9 cellular contexts compared by ENCODE assay signal in genomic region chr19:12773571-12773970, GRCh38. TPM values are rescaled to one million over a fixed set of nuclear protein-coding genes. Genes with fewer than 3 reads are reported as not detected.
DNase-seq lines count a peak whose midpoint lies in the region; ATAC-seq and TF ChIP-seq lines count a peak whose summit lies in the region.
"Had no signal": no experiment of that assay in that cellular context is flagged by ENCODE, and none has a peak within 500 bp of the region (broad histone marks: within the 10 kb centered on the region; RNA-seq: fewer than 3 reads in every experiment).

No MANE protein-coding gene starts in this region.

- H3K9me3 Mint-ChIP-seq in CD8-positive, alpha-beta memory T cell = no peaks in the 10 kb centered on the region
- H3K9me3 Mint-ChIP-seq in WTC11 = no peaks in the 10 kb centered on the region
- H3K9me3 Mint-ChIP-seq in activated CD4-positive, alpha-beta memory T cell treated with anti-CD3 and anti-CD28 coated beads, Interleukin-2, amount 10 ng/mL, durations not matched to agents 7 days and 5 days = no peaks in the 10 kb centered on the region
- H3K9me3 Mint-ChIP-seq in stimulated activated memory B cell treated with anti-CD40 and anti-IgM and Interleukin-4, amounts not matched to agents 10 μg/mL and 1 μg/mL and 100 μg/mL, for 72 hours = no peaks in the 10 kb centered on the region

- peak; percentile 20 to 37 for TF ChIP-seq RAD21 in liver (IDR thresholded peaks at IDR 0.05)

- no peak overlapping the region for H3K4me3 ChIP-seq in CD8-positive, alpha-beta memory T cell (ENCODE audit: low read length)
- H3K4me3 ChIP-seq in HEK293 (ENCODE audit: low read depth, low read length) (no peak overlapping the region), liver (ENCODE audit: low read depth in 1 of 3, low read length in 3 of 3) (no peak overlapping the region), lower lobe of right lung (no peak overlapping the region)

- TF ChIP-seq CTCF in HEK293 (tag by site-specific recombination; IDR thresholded peaks at IDR 0.05) (peak; percentile 67), WTC11 (IDR thresholded peaks at IDR 0.05) (no peak), liver (IDR thresholded peaks at IDR 0.05; ENCODE audit: low read depth, low read length, missing input control) (peak; percentile 2), lower lobe of right lung (IDR thresholded peaks at IDR 0.05) (no peak)

- WGBS in liver = 97% methylated on average over 2 of the region's 2 CpGs

- CTCF ChIA-PET in CD8-positive, alpha-beta memory T cell (lab: Charles Lee) = interaction anchor here (0.5 to 16.3 kb wide), 6 partner anchors 9 to 253 kb away, joined by 3 to 483 read pairs (median 16); partner anchors contain the start of genes JUNB, PRDX2 and THSD8
- CTCF ChIA-PET in HEK293 (lab: Yijun Ruan, JAX) (interaction anchor here (0.5 to 11.4 kb wide), 11 partner anchors 8 to 193 kb away, joined by 3 to 234 read pairs (median 6); partner anchors contain the start of genes JUNB, PRDX2 and THSD8), WTC11 (lab: Charles Lee) (interaction anchor here (0.9 to 7.7 kb wide), 9 partner anchors 8 to 112 kb away, joined by 3 to 136 read pairs (median 25); partner anchors contain the start of gene JUNB)
- CTCF ChIA-PET in activated CD4-positive, alpha-beta memory T cell treated with anti-CD3 and anti-CD28 coated beads, Interleukin-2, amount 10 ng/mL, durations not matched to agents 7 days and 5 days (lab: Charles Lee) = interaction anchor here (0.6 to 3.6 kb wide), 12 partner anchors 9 to 192 kb away, joined by 3 to 35 read pairs (median 3); partner anchors contain the start of genes GET3 and JUNB

- H3K36me3 Mint-ChIP-seq in CD8-positive, alpha-beta memory T cell = no peaks in the 10 kb centered on the region
- H3K36me3 Mint-ChIP-seq in WTC11 = peaks cover 14% of the 10 kb centered on the region
- no peaks in the 10 kb centered on the region for H3K36me3 Mint-ChIP-seq in activated CD4-positive, alpha-beta memory T cell treated with anti-CD3 and anti-CD28 coated beads, Interleukin-2, amount 10 ng/mL, durations not matched to agents 7 days and 5 days (ENCODE audit: low read depth)
- no peaks in the 10 kb centered on the region for H3K36me3 Mint-ChIP-seq in stimulated activated memory B cell treated with anti-CD40 and anti-IgM and Interleukin-4, amounts not matched to agents 10 μg/mL and 1 μg/mL and 100 μg/mL, for 72 hours

- H3K27me3 Mint-ChIP-seq in CD8-positive, alpha-beta memory T cell = no peaks in the 10 kb centered on the region
- no peaks in the 10 kb centered on the region; the same call in 1 of the 2 replicates for H3K27me3 Mint-ChIP-seq in WTC11 (ENCODE audit: low read depth)
- no peaks in the 10 kb centered on the region for H3K27me3 Mint-ChIP-seq in activated CD4-positive, alpha-beta memory T cell treated with anti-CD3 and anti-CD28 coated beads, Interleukin-2, amount 10 ng/mL, durations not matched to agents 7 days and 5 days
- no peaks in the 10 kb centered on the region for H3K27me3 Mint-ChIP-seq in stimulated activated memory B cell treated with anti-CD40 and anti-IgM and Interleukin-4, amounts not matched to agents 10 μg/mL and 1 μg/mL and 100 μg/mL, for 72 hours

- peaks cover 15 to 28% (median 15%) of the 10 kb centered on the region in 3 donors for H3K4me1 Mint-ChIP-seq in CD8-positive, alpha-beta memory T cell
- H3K4me1 Mint-ChIP-seq in WTC11 = peaks cover 21% of the 10 kb centered on the region
- peaks cover 34% of the 10 kb centered on the region for H3K4me1 Mint-ChIP-seq in activated CD4-positive, alpha-beta memory T cell treated with anti-CD3 and anti-CD28 coated beads, Interleukin-2, amount 10 ng/mL, durations not matched to agents 7 days and 5 days
- peaks cover 35% of the 10 kb centered on the region for H3K4me1 Mint-ChIP-seq in stimulated activated memory B cell treated with anti-CD40 and anti-IgM and Interleukin-4, amounts not matched to agents 10 μg/mL and 1 μg/mL and 100 μg/mL, for 72 hours

- H3K9ac ChIP-seq in liver (ENCODE audit: low read depth in 1 of 2, low read length in 2 of 2) = no peak overlapping the region

- H3K27me3 ChIP-seq in CD8-positive, alpha-beta memory T cell (ENCODE audit: insufficient read depth, low read length, poor library complexity, severe bottlenecking) = no peaks in the 10 kb centered on the region
- no peaks in the 10 kb centered on the region for H3K27me3 ChIP-seq in liver (ENCODE audit: control insufficient read depth in 4 of 4, insufficient read depth in 4 of 4, low read length in 3 of 4)
- H3K27me3 ChIP-seq in lower lobe of right lung (ENCODE audit: low read depth) = no peaks in the 10 kb centered on the region

- H3K27ac ChIP-seq in CD8-positive, alpha-beta memory T cell (ENCODE audit: low read depth, low read length) = no peak overlapping the region
- H3K27ac ChIP-seq in HEK293 (ENCODE audit: extremely low read depth, low read depth, low read length) (no peak overlapping the region), liver (ENCODE audit: low read depth in 1 of 2, low read length in 2 of 2) (no peak overlapping the region), lower lobe of right lung (no peak overlapping the region)

- no peaks in the 10 kb centered on the region for H3K36me3 ChIP-seq in CD8-positive, alpha-beta memory T cell (ENCODE audit: insufficient read depth, low read length)
- peaks cover 0 to 18% of the 10 kb centered on the region in 2 experiments; a peak in 1 of 3 replicates for H3K36me3 ChIP-seq in HEK293 (ENCODE audit: control insufficient read depth in 2 of 2, insufficient read depth in 1 of 2, low read length in 2 of 2)
- peaks cover 4 to 19% (median 6%) of the 10 kb centered on the region in 4 donors for H3K36me3 ChIP-seq in liver (ENCODE audit: control insufficient read depth in 4 of 4, insufficient read depth in 3 of 4, low read depth in 1 of 4, low read length in 3 of 4)
- H3K36me3 ChIP-seq in lower lobe of right lung = peaks cover 10% of the 10 kb centered on the region

- H3K4me1 ChIP-seq in CD8-positive, alpha-beta memory T cell (ENCODE audit: insufficient read depth, low read length) = peaks cover 17% of the 10 kb centered on the region
- H3K4me1 ChIP-seq in HEK293 (ENCODE audit: control insufficient read depth, insufficient read depth, low read length) (peaks cover 3% of the 10 kb centered on the region; the same call in 1 of the 2 replicates), liver (ENCODE audit: control insufficient read depth in 4 of 4, insufficient read depth in 4 of 4, low read length in 3 of 4) (peaks cover 5 to 21% (median 15%) of the 10 kb centered on the region in 4 donors), lower lobe of right lung (peaks cover 21% of the 10 kb centered on the region)

- POLR2A ChIA-PET in CD8-positive, alpha-beta memory T cell (lab: Charles Lee) = interaction anchor here (0.6 kb wide), 1 partner anchor 8 kb away, joined by 3 read pairs; no protein-coding TSS in a partner anchor
- POLR2A ChIA-PET in HEK293 (lab: Yijun Ruan, JAX) (interaction anchor here (0.6 to 1.6 kb wide), 6 partner anchors 9 to 1473 kb away, joined by 3 to 15 read pairs (median 4); partner anchors contain the start of gene JUNB), WTC11 (lab: Charles Lee) (interaction anchor here (1.5 to 3.2 kb wide), 2 partner anchors 16 to 19 kb away, joined by 6 to 15 read pairs; partner anchors contain the start of gene JUNB)
- POLR2A ChIA-PET in activated CD4-positive, alpha-beta memory T cell treated with anti-CD3 and anti-CD28 coated beads, Interleukin-2, amount 10 ng/mL, durations not matched to agents 7 days and 5 days (lab: Charles Lee) = interaction anchor here (16.7 kb wide), 1 partner anchor 24 kb away, joined by 574 read pairs; the partner anchor contains the start of genes JUNB, PRDX2 and THSD8

- no peaks in the 10 kb centered on the region for H3K9me3 ChIP-seq in CD8-positive, alpha-beta memory T cell (ENCODE audit: low read length)
- H3K9me3 ChIP-seq in HEK293 (ENCODE audit: control insufficient read depth, insufficient read depth, low read depth, low read length) = no peaks in the 10 kb centered on the region
- H3K9me3 ChIP-seq in liver (ENCODE audit: control insufficient read depth in 4 of 4, low read length in 3 of 4) = no peaks in the 10 kb centered on the region
- no peaks in the 10 kb centered on the region for H3K9me3 ChIP-seq in lower lobe of right lung

- DNase-seq in CD8-positive, alpha-beta memory T cell = no peak
- no peak for DNase-seq in WTC11 (ENCODE audit: low spot score)
- DNase-seq in lower lobe of right lung = no peak
- no peak for DNase-seq in activated CD4-positive, alpha-beta memory T cell treated with anti-CD3 and anti-CD28 coated beads, Interleukin-2, amount 10 ng/mL, durations not matched to agents 7 days and 5 days
- DNase-seq in globus pallidus (ENCODE audit: low spot score) = no peak

- intact Hi-C loops in lower lobe of right lung (cut with DNase I) = no loop called here

- ATAC-seq in WTC11 (no peak), lower lobe of right lung (no peak)
- ATAC-seq in stimulated activated memory B cell treated with anti-CD40 and anti-IgM and Interleukin-4, amounts not matched to agents 10 μg/mL and 1 μg/mL and 100 μg/mL, for 72 hours = no peak
- ATAC-seq: activated CD4-positive, CD25-positive, alpha-beta regulatory T cell treated with anti-CD3 and anti-CD28 coated beads, Interleukin-2, amount 50 U/mL, for 24 hours had no signal

- H3K27ac Mint-ChIP-seq in CD8-positive, alpha-beta memory T cell = peak overlapping the region in 3 of 8 donors; percentile 3 to 53 (median 42)
- H3K27ac Mint-ChIP-seq in WTC11 = peak overlapping the region; percentile 81
- H3K27ac Mint-ChIP-seq in activated CD4-positive, alpha-beta memory T cell treated with anti-CD3 and anti-CD28 coated beads, Interleukin-2, amount 10 ng/mL, durations not matched to agents 7 days and 5 days = no peak overlapping the region
- no peak overlapping the region for H3K27ac Mint-ChIP-seq in stimulated activated memory B cell treated with anti-CD40 and anti-IgM and Interleukin-4, amounts not matched to agents 10 μg/mL and 1 μg/mL and 100 μg/mL, for 72 hours

- peak overlapping the region in 6 of 7 donors; percentile 7 to 67 (median 31) for H3K4me3 Mint-ChIP-seq in CD8-positive, alpha-beta memory T cell
- H3K4me3 Mint-ChIP-seq in WTC11 = peak overlapping the region; percentile 20
- H3K4me3 Mint-ChIP-seq in activated CD4-positive, alpha-beta memory T cell treated with anti-CD3 and anti-CD28 coated beads, Interleukin-2, amount 10 ng/mL, durations not matched to agents 7 days and 5 days = no peak overlapping the region
- H3K4me3 Mint-ChIP-seq in stimulated activated memory B cell treated with anti-CD40 and anti-IgM and Interleukin-4, amounts not matched to agents 10 μg/mL and 1 μg/mL and 100 μg/mL, for 72 hours = no peak overlapping the region

RNA-seq across cellular contexts. Expression of gene HOOK2, which starts 1.8 kb away (rescaled TPM):
- total RNA-seq in CD8-positive, alpha-beta memory T cell = 10 to 100 TPM in 1 of 2 experiments, 1 to 10 TPM in 1; 9.8 to 11.4 TPM
- 2.9 TPM for polyA plus RNA-seq in CD8-positive, alpha-beta memory T cell
- total RNA-seq in WTC11 (2021) = 70.0 to 83.3 TPM (median 81.4 TPM) in 3 replicates
- 10 to 100 TPM; 11.3 to 36.4 TPM for total RNA-seq in liver
- polyA plus RNA-seq in liver = 10 to 100 TPM; 12.9 to 17.0 TPM
- 57.5 TPM for total RNA-seq in lower lobe of right lung
- total RNA-seq in activated CD4-positive, alpha-beta memory T cell treated with anti-CD3 and anti-CD28 coated beads, Interleukin-2, amount 10 ng/mL, durations not matched to agents 7 days and 5 days = 10 to 100 TPM; 17.0 to 17.8 TPM

RNA-seq across cellular contexts. Expression of gene JUNB, which starts 17.7 kb away (rescaled TPM):
- 100 to 1,000 TPM; 249 to 259 TPM for total RNA-seq in CD8-positive, alpha-beta memory T cell
- polyA plus RNA-seq in CD8-positive, alpha-beta memory T cell = 1,529 TPM
- total RNA-seq in WTC11 (2021) (6.6 to 11.5 TPM (median 10.2 TPM) in 3 replicates), liver (10 to 100 TPM; 68.6 to 79.2 TPM), lower lobe of right lung (131 TPM)
- 10 to 100 TPM; 32.7 to 44.6 TPM for polyA plus RNA-seq in liver
- total RNA-seq in activated CD4-positive, alpha-beta memory T cell treated with anti-CD3 and anti-CD28 coated beads, Interleukin-2, amount 10 ng/mL, durations not matched to agents 7 days and 5 days = 100 to 1,000 TPM; 197 TPM

RNA-seq across cellular contexts. Expression of gene BEST2, which starts 22.0 kb away (rescaled TPM):
- total RNA-seq in CD8-positive, alpha-beta memory T cell = not detected
- not detected for polyA plus RNA-seq in CD8-positive, alpha-beta memory T cell
- total RNA-seq in WTC11 (2021) (3.3 to 4.7 TPM (median 4.1 TPM) in 3 replicates), liver (not detected), lower lobe of right lung (not detected)
- not detected for polyA plus RNA-seq in liver
- not detected for total RNA-seq in activated CD4-positive, alpha-beta memory T cell treated with anti-CD3 and anti-CD28 coated beads, Interleukin-2, amount 10 ng/mL, durations not matched to agents 7 days and 5 days

RNA-seq across cellular contexts. Expression of gene PRDX2, which starts 28.0 kb away (rescaled TPM):
- 100 to 1,000 TPM; 183 to 184 TPM for total RNA-seq in CD8-positive, alpha-beta memory T cell
- 257 TPM for polyA plus RNA-seq in CD8-positive, alpha-beta memory T cell
- total RNA-seq in WTC11 (2021) (378 to 447 TPM (median 447 TPM) in 3 replicates), liver (1,000 to 10,000 TPM in 1 of 2 donors, 100 to 1,000 TPM in 1; 222 to 1,737 TPM), lower lobe of right lung (101 TPM)
- 100 to 1,000 TPM; 265 to 301 TPM for polyA plus RNA-seq in liver
- total RNA-seq in activated CD4-positive, alpha-beta memory T cell treated with anti-CD3 and anti-CD28 coated beads, Interleukin-2, amount 10 ng/mL, durations not matched to agents 7 days and 5 days = 100 to 1,000 TPM; 234 to 240 TPM

RNA-seq across cellular contexts. Expression of gene THSD8, which starts 28.3 kb away (rescaled TPM):
- 10 to 100 TPM; 24.6 to 31.0 TPM for total RNA-seq in CD8-positive, alpha-beta memory T cell
- not detected for polyA plus RNA-seq in CD8-positive, alpha-beta memory T cell
- total RNA-seq in WTC11 (2021) = 30.1 to 50.2 TPM (median 47.0 TPM) in 3 replicates
- total RNA-seq in liver = under 1 TPM in 1 of 2 donors, not detected in 1; 0.33 TPM
- polyA plus RNA-seq in liver = under 1 TPM; 0.22 to 0.35 TPM
- total RNA-seq in lower lobe of right lung = 1.5 TPM
- 10 to 100 TPM; 19.2 to 25.5 TPM for total RNA-seq in activated CD4-positive, alpha-beta memory T cell treated with anti-CD3 and anti-CD28 coated beads, Interleukin-2, amount 10 ng/mL, durations not matched to agents 7 days and 5 days

Comparison
In these comparisons a context has a peak if more than half of its experiments do, and no peak if none do; other contexts are left out.
1. H3K4me3 Mint-ChIP-seq: peak in CD8-positive, alpha-beta memory T cell (6 of 7) and WTC11 (single experiment); none in activated CD4-positive, alpha-beta memory T cell treated with anti-CD3 and anti-CD28 coated beads, Interleukin-2, amount 10 ng/mL, durations not matched to agents 7 days and 5 days (single experiment) and stimulated activated memory B cell treated with anti-CD40 and anti-IgM and Interleukin-4, amounts not matched to agents 10 μg/mL and 1 μg/mL and 100 μg/mL, for 72 hours (single experiment).
2. CTCF ChIP-seq: peak in HEK293 (single experiment) and liver (single experiment); none in WTC11 (single experiment) and lower lobe of right lung (single experiment).